8 cellular contexts compared by ENCODE assay signal in genomic region chr15:51982013-51982769, GRCh38. TPM values are rescaled to one million over a fixed set of nuclear protein-coding genes. Genes with fewer than 3 reads are reported as not detected.
A peak's percentile ranks its signal among the peaks of the same experiment; 100 is the strongest.
DNase-seq lines count a peak whose midpoint lies in the region; ATAC-seq and FAIRE-seq lines count a peak whose summit lies in the region.

No MANE protein-coding gene starts in this region.

- peak; percentile 90 for DNase-seq in ELR (ENCODE audit: low read depth)
- DNase-seq in HS-5 (ENCODE audit: low read depth): peak; percentile 65
- peak; percentile 77 for DNase-seq in RCC 7860 (ENCODE audit: low spot score)
- peak; percentile 30 for DNase-seq in activated naive CD4-positive, alpha-beta T cell treated with anti-CD3 and anti-CD28 coated beads, Interleukin-2, amount 50 U/mL, for 16 hours
- peak in 32 of 42 donors; percentile 9 to 61 (median 28) for DNase-seq in head of caudate nucleus
- DNase-seq in sciatic nerve (ENCODE audit: low spot score): no peak
- no peak for DNase-seq in GOT3 (lab: John Stamatoyannopoulos, UW)

- peak; percentile 76 for FAIRE-seq in RCC 7860 (lab: Jason Lieb, UNC)

- peak; percentile 91 for ATAC-seq in GM21423 (IDR thresholded peaks at IDR 0.05; ENCODE audit: unreplicated experiment)
- ATAC-seq in sciatic nerve: peak; percentile 80

- intact Hi-C loops in head of caudate nucleus (cut with DNase I): no loop called here
- intact Hi-C loops in sciatic nerve (cut with DNase I): no loop called here

RNA-seq across cellular contexts. Expression of gene LEO1, which starts 10.6 kb away (rescaled TPM):
- total RNA-seq in sciatic nerve: 11.9 TPM

RNA-seq across cellular contexts. Expression of gene MAPK6, which starts 36.8 kb away (rescaled TPM):
- 26.3 TPM for total RNA-seq in sciatic nerve

Comparison
In these comparisons a context has a peak if more than half of its experiments do, and no peak if none do; other contexts are left out.
1. DNase-seq: peak in ELR (single experiment), HS-5 (single experiment), RCC 7860 (single experiment), activated naive CD4-positive, alpha-beta T cell treated with anti-CD3 and anti-CD28 coated beads, Interleukin-2, amount 50 U/mL, for 16 hours (single experiment) and head of caudate nucleus (32 of 42); none in sciatic nerve (single experiment) and GOT3 (single experiment).